In genomic region chr19:38616265-38616664, GRCh38 we compare ENCODE assay signal across 15 cellular contexts. TPM values are rescaled to one million over a fixed set of nuclear protein-coding genes. Genes with fewer than 3 reads are reported as not detected.
DNase-seq lines count a peak whose midpoint lies in the region; ATAC-seq and TF ChIP-seq lines count a peak whose summit lies in the region.
"Had no signal": no experiment of that assay in that cellular context is flagged by ENCODE, and none has a peak within 500 bp of the region (broad histone marks: within the 10 kb centered on the region; RNA-seq: fewer than 3 reads in every experiment).

No MANE protein-coding gene starts in this region.

- peak overlapping the region; percentile 92 for H3K27ac Mint-ChIP-seq in activated CD4-positive, alpha-beta T cell treated with anti-CD3 and anti-CD28 coated beads, Interleukin-2, amount 10 ng/mL, durations not matched to agents 7 days and 5 days
- peak overlapping the region; percentile 96 for H3K27ac Mint-ChIP-seq in activated naive CD8-positive, alpha-beta T cell treated with anti-CD3 and anti-CD28 coated beads, Interleukin-2, amount 10 ng/mL, durations not matched to agents 7 days and 5 days
- H3K27ac Mint-ChIP-seq in nephron progenitor cell = no peak overlapping the region

- H3K4me3 Mint-ChIP-seq in activated CD4-positive, alpha-beta T cell treated with anti-CD3 and anti-CD28 coated beads, Interleukin-2, amount 10 ng/mL, durations not matched to agents 7 days and 5 days = peak overlapping the region; percentile 92
- peak overlapping the region; percentile 93 for H3K4me3 Mint-ChIP-seq in activated naive CD8-positive, alpha-beta T cell treated with anti-CD3 and anti-CD28 coated beads, Interleukin-2, amount 10 ng/mL, durations not matched to agents 7 days and 5 days
- no peak overlapping the region for H3K4me3 Mint-ChIP-seq in nephron progenitor cell

- H3K9me3 ChIP-seq in Karpas-422 (ENCODE audit: low read length) = no peaks in the 10 kb centered on the region
- no peaks in the 10 kb centered on the region for H3K9me3 ChIP-seq in parathyroid adenoma (ENCODE audit: control insufficient read depth, low read length)
- H3K9me3 ChIP-seq: A549, MG63, thyroid gland had no signal

- DNase-seq in activated CD4-positive, alpha-beta T cell treated with anti-CD3 and anti-CD28 coated beads, Interleukin-2, amount 10 ng/mL, durations not matched to agents 7 days and 5 days = no peak
- DNase-seq in activated CD4-positive, alpha-beta T cell treated with anti-CD3 and anti-CD28 coated beads, Interleukin-2, amount 50 U/mL, for 1 hour = no peak
- DNase-seq in Karpas-422 (no peak), ACHN (no peak), nephron progenitor cell (no peak), HuH-7.5 (ENCODE audit: low spot score) (no peak)
- no peak for DNase-seq in activated naive CD8-positive, alpha-beta T cell treated with anti-CD3 and anti-CD28 coated beads, Interleukin-2, amount 10 ng/mL, durations not matched to agents 7 days and 5 days
- DNase-seq: MG63, NCI-H226, SW 1271, thyroid gland had no signal

- no peaks in the 10 kb centered on the region for H3K9me3 Mint-ChIP-seq in activated CD4-positive, alpha-beta T cell treated with anti-CD3 and anti-CD28 coated beads, Interleukin-2, amount 10 ng/mL, durations not matched to agents 7 days and 5 days
- H3K9me3 Mint-ChIP-seq in activated naive CD8-positive, alpha-beta T cell treated with anti-CD3 and anti-CD28 coated beads, Interleukin-2, amount 10 ng/mL, durations not matched to agents 7 days and 5 days = no peaks in the 10 kb centered on the region
- no peaks in the 10 kb centered on the region for H3K9me3 Mint-ChIP-seq in nephron progenitor cell

- H3K79me2 ChIP-seq in Karpas-422 (ENCODE audit: low read length) = peaks cover 67% of the 10 kb centered on the region
- H3K79me2 ChIP-seq in parathyroid adenoma = peaks cover 11% of the 10 kb centered on the region

- H3K4me3 ChIP-seq in Karpas-422 (ENCODE audit: low read length) (peak overlapping the region; percentile 71), parathyroid adenoma (ENCODE audit: low read depth, low read length) (no peak overlapping the region)
- H3K4me3 ChIP-seq: A549, lung, MG63, thyroid gland had no signal

- in situ Hi-C loops in ACHN (cut with HindIII; ENCODE audit: low pct_ligation_motif_present, low pct_unique_long_range_greater_than_20kb, low sequenced_read_pairs) = no loop called here

- peaks cover 16% of the 10 kb centered on the region for H4K20me1 ChIP-seq in Karpas-422 (ENCODE audit: insufficient read depth, low read depth, low read length)

- peak overlapping the region; percentile 86 for H3K9ac ChIP-seq in Karpas-422 (ENCODE audit: low read length)
- no peak overlapping the region for H3K9ac ChIP-seq in parathyroid adenoma

- H3K4me2 ChIP-seq in Karpas-422 (ENCODE audit: low read depth, low read length, poor library complexity, severe bottlenecking) (peak overlapping the region; percentile 67), parathyroid adenoma (ENCODE audit: low read length) (no peak overlapping the region)
- H3K4me2 ChIP-seq: A549 had no signal

- peaks cover 43% of the 10 kb centered on the region for H3K36me3 Mint-ChIP-seq in activated CD4-positive, alpha-beta T cell treated with anti-CD3 and anti-CD28 coated beads, Interleukin-2, amount 10 ng/mL, durations not matched to agents 7 days and 5 days (ENCODE audit: low read depth)
- H3K36me3 Mint-ChIP-seq in activated naive CD8-positive, alpha-beta T cell treated with anti-CD3 and anti-CD28 coated beads, Interleukin-2, amount 10 ng/mL, durations not matched to agents 7 days and 5 days = peaks cover 28% of the 10 kb centered on the region
- H3K36me3 Mint-ChIP-seq in nephron progenitor cell (ENCODE audit: low read depth) = peaks cover under 1% of the 10 kb centered on the region

- no peaks in the 10 kb centered on the region for H3K9me2 ChIP-seq in Karpas-422 (replicated peaks; ENCODE audit: insufficient read depth, low read length)

- no peaks in the 10 kb centered on the region for H3K27me3 Mint-ChIP-seq in activated CD4-positive, alpha-beta T cell treated with anti-CD3 and anti-CD28 coated beads, Interleukin-2, amount 10 ng/mL, durations not matched to agents 7 days and 5 days
- no peaks in the 10 kb centered on the region for H3K27me3 Mint-ChIP-seq in activated naive CD8-positive, alpha-beta T cell treated with anti-CD3 and anti-CD28 coated beads, Interleukin-2, amount 10 ng/mL, durations not matched to agents 7 days and 5 days
- peaks cover 4% of the 10 kb centered on the region for H3K27me3 Mint-ChIP-seq in nephron progenitor cell (ENCODE audit: low read depth, poor library complexity)

- H3K4me1 ChIP-seq in Karpas-422 (ENCODE audit: low read length) = peaks cover 49% of the 10 kb centered on the region
- peaks cover 13% of the 10 kb centered on the region for H3K4me1 ChIP-seq in parathyroid adenoma

- no peaks in the 10 kb centered on the region for H3K27me3 ChIP-seq in Karpas-422 (ENCODE audit: low read length)
- H3K27me3 ChIP-seq in parathyroid adenoma (ENCODE audit: control insufficient read depth, insufficient read depth, low read length) = no peaks in the 10 kb centered on the region
- H3K27me3 ChIP-seq: MG63, thyroid gland had no signal

- peaks cover 59% of the 10 kb centered on the region for H3K4me1 Mint-ChIP-seq in activated CD4-positive, alpha-beta T cell treated with anti-CD3 and anti-CD28 coated beads, Interleukin-2, amount 10 ng/mL, durations not matched to agents 7 days and 5 days
- peaks cover 40% of the 10 kb centered on the region for H3K4me1 Mint-ChIP-seq in activated naive CD8-positive, alpha-beta T cell treated with anti-CD3 and anti-CD28 coated beads, Interleukin-2, amount 10 ng/mL, durations not matched to agents 7 days and 5 days
- H3K4me1 Mint-ChIP-seq in nephron progenitor cell = peaks cover 47% of the 10 kb centered on the region

- H2AFZ ChIP-seq in Karpas-422 (ENCODE audit: low read length) = no peak overlapping the region
- H2AFZ ChIP-seq in parathyroid adenoma = peak overlapping the region; percentile 16

- H3K27ac ChIP-seq in Karpas-422 (ENCODE audit: low read length) (peak overlapping the region; percentile 96), parathyroid adenoma (no peak overlapping the region)
- H3K27ac ChIP-seq: A549, thyroid gland had no signal

- H3K36me3 ChIP-seq in Karpas-422 (ENCODE audit: insufficient read depth, low read length) = peaks cover 38% of the 10 kb centered on the region
- no peaks in the 10 kb centered on the region for H3K36me3 ChIP-seq in parathyroid adenoma (ENCODE audit: control insufficient read depth, insufficient read depth, low read length)

- POLR2A ChIA-PET in activated CD4-positive, alpha-beta T cell treated with anti-CD3 and anti-CD28 coated beads, Interleukin-2, amount 10 ng/mL, durations not matched to agents 7 days and 5 days (lab: Charles Lee) = no interaction called here
- POLR2A ChIA-PET in activated naive CD8-positive, alpha-beta T cell treated with anti-CD3 and anti-CD28 coated beads, Interleukin-2, amount 10 ng/mL, durations not matched to agents 7 days and 5 days (lab: Charles Lee) = interaction anchor here (1.2 to 3.6 kb wide), 2 partner anchors 8 to 47 kb away, joined by 3 to 13 read pairs; no protein-coding TSS in a partner anchor

- CTCF ChIA-PET in activated CD4-positive, alpha-beta T cell treated with anti-CD3 and anti-CD28 coated beads, Interleukin-2, amount 10 ng/mL, durations not matched to agents 7 days and 5 days (lab: Charles Lee) = interaction anchor here (0.6 to 1.3 kb wide), 5 partner anchors 13 to 314 kb away, joined by 3 to 4 read pairs (median 3); partner anchors contain the start of genes MRPS12 and SARS2

- no peak for ATAC-seq in activated naive CD8-positive, alpha-beta T cell treated with anti-CD3 and anti-CD28 coated beads, Interleukin-2, amount 10 ng/mL, durations not matched to agents 7 days and 5 days (ENCODE audit: low read depth)
- ATAC-seq: A549, HCT116 had no signal

- TF ChIP-seq CTCF in parathyroid adenoma (IDR thresholded peaks at IDR 0.05) (no peak), nephron progenitor cell (IDR thresholded peaks at IDR 0.05) (no peak)

RNA-seq across cellular contexts. Expression of gene MAP4K1, which starts 1.5 kb away (rescaled TPM):
- 100 to 1,000 TPM; 282 to 313 TPM for total RNA-seq in activated CD4-positive, alpha-beta T cell treated with anti-CD3 and anti-CD28 coated beads, Interleukin-2, amount 10 ng/mL, durations not matched to agents 7 days and 5 days
- 262 and 352 TPM in 2 replicates for total RNA-seq in Karpas-422 (2014; rRNA removed; shearing (Covaris generic); ENCODE audit: low replicate concordance)
- 100 to 1,000 TPM; 299 to 313 TPM for total RNA-seq in activated naive CD8-positive, alpha-beta T cell treated with anti-CD3 and anti-CD28 coated beads, Interleukin-2, amount 10 ng/mL, durations not matched to agents 7 days and 5 days

RNA-seq across cellular contexts. Expression of gene EIF3K, which starts 2.7 kb away (rescaled TPM):
- 100 to 1,000 TPM; 309 to 318 TPM for total RNA-seq in activated CD4-positive, alpha-beta T cell treated with anti-CD3 and anti-CD28 coated beads, Interleukin-2, amount 10 ng/mL, durations not matched to agents 7 days and 5 days
- 474 and 745 TPM in 2 replicates for total RNA-seq in Karpas-422 (2014; rRNA removed; shearing (Covaris generic); ENCODE audit: low replicate concordance)
- total RNA-seq in activated naive CD8-positive, alpha-beta T cell treated with anti-CD3 and anti-CD28 coated beads, Interleukin-2, amount 10 ng/mL, durations not matched to agents 7 days and 5 days = 100 to 1,000 TPM; 307 to 308 TPM

RNA-seq across cellular contexts. Expression of gene ACTN4, which starts 31.2 kb away (rescaled TPM):
- 100 to 1,000 TPM; 337 to 354 TPM for total RNA-seq in activated CD4-positive, alpha-beta T cell treated with anti-CD3 and anti-CD28 coated beads, Interleukin-2, amount 10 ng/mL, durations not matched to agents 7 days and 5 days
- 54.6 and 106 TPM in 2 replicates for total RNA-seq in Karpas-422 (2014; rRNA removed; shearing (Covaris generic); ENCODE audit: low replicate concordance)
- 100 to 1,000 TPM; 236 to 252 TPM for total RNA-seq in activated naive CD8-positive, alpha-beta T cell treated with anti-CD3 and anti-CD28 coated beads, Interleukin-2, amount 10 ng/mL, durations not matched to agents 7 days and 5 days
